In the genomic region with DNA sequence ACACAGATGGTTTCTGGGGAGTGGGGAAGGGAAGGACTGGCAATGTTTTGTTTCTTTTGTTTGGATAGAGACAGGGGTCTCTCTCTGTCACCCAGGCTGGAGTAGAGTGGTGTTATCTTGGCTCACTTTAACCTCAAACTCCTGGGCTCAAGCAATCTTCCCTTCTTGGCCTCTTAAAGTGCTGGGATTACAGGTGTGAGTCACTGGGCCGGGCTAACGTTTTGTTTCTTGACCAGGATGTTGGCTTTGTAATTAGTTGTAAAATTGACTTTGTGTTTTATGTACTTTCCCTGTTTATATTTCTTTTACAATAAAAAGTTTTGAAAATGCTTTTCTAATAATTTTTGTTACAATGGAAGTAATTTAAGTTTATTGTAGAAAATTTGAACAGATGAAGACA, we compare ENCODE assay signal across 24 cellular contexts. TPM values are rescaled to one million over a fixed set of nuclear protein-coding genes. Genes with fewer than 3 reads are reported as not detected.
DNase-seq lines count a peak whose midpoint lies in the region; ATAC-seq and TF ChIP-seq lines count a peak whose summit lies in the region.
"Had no signal": no experiment of that assay in that cellular context is flagged by ENCODE, and none has a peak within 500 bp of the region (broad histone marks: within the 10 kb centered on the region; RNA-seq: fewer than 3 reads in every experiment).

No MANE protein-coding gene starts in this region.

- H3K27me3 ChIP-seq in PC-3 (ENCODE audit: low read length), result 0 out of 2 replicates have a peak, but pooled peaks cover 8% of the 10 kb centered on the region
- H3K27me3 ChIP-seq in transverse colon, result no peaks in the 10 kb centered on the region
- no peaks in the 10 kb centered on the region for H3K27me3 ChIP-seq in ovary

- no peaks in the 10 kb centered on the region for H3K9me2 ChIP-seq in PC-3 (replicated peaks; ENCODE audit: low read length)
- H3K9me2 ChIP-seq: SK-N-SH had no signal

- TF ChIP-seq CTCF in HEK293 (tag by site-specific recombination; IDR thresholded peaks at IDR 0.05) (no peak), PC-3 (conservative IDR thresholded peaks at IDR 0.05; ENCODE audit: low read depth, low read length) (no peak), epithelial cell of esophagus (IDR thresholded peaks at IDR 0.05; ENCODE audit: insufficient read depth, low read depth, low read length, missing control alignments) (no peak), transverse colon (IDR thresholded peaks at IDR 0.05) (no peak), ovary (IDR thresholded peaks at IDR 0.05) (no peak)

- H3K4me1 ChIP-seq in HEK293 (ENCODE audit: control insufficient read depth, insufficient read depth, low read length), result peaks cover 3% of the 10 kb centered on the region; the same call in 1 of the 2 replicates
- H3K4me1 ChIP-seq in PC-3 (ENCODE audit: insufficient read depth, low read length), result peaks cover 6% of the 10 kb centered on the region
- peaks cover 0 to 4% (median 0%) of the 10 kb centered on the region in 4 donors for H3K4me1 ChIP-seq in transverse colon
- H3K4me1 ChIP-seq in ovary (ENCODE audit: insufficient read depth), result no peaks in the 10 kb centered on the region

- no peaks in the 10 kb centered on the region for H3F3A ChIP-seq in PC-3 (ENCODE audit: low read length, unreplicated experiment)

- TF ChIP-seq EP300 in transverse colon (IDR thresholded peaks at IDR 0.05; ENCODE audit: low read depth) (no peak), ovary (IDR thresholded peaks at IDR 0.05) (no peak)

- in situ Hi-C loops in transverse colon (cut with MboI; ENCODE audit: low pct_ligation_motif_present in 1 of 4, low pct_unique_long_range_greater_than_20kb in 1 of 4, low sequenced_read_pairs in 3 of 4), result no loop called here

- DNase-seq in PC-3, result peak; percentile 42
- DNase-seq in epithelial cell of esophagus (ENCODE audit: low read depth), result peak; percentile 45
- DNase-seq in transverse colon, result peak; percentile 18
- DNase-seq in ovary, result no peak
- DNase-seq in NCI-H82 (lab: John Stamatoyannopoulos, UW), result no peak
- no peak for DNase-seq in dermis blood vessel endothelial cell
- DNase-seq: AML-193, DMS79 treated with DMSO at 0.1 percent for 48 hours, GDM1, HFFc6, IMR-90, Karpas-422, MV-4-11, NCI-H1694 treated with DMSO at 0.1 percent for 48 hours, NCI-H2107, NCI-H510A, NCI-H748 treated with DMSO at 0.1 percent for 48 hours, OCI-M1, SHP77 treated with DMSO at 0.1 percent for 48 hours, SK-N-SH had no signal

- intact Hi-C loops in PC-3 (cut with micrococcal nuclease) (no loop called here), transverse colon (cut with DNase I; ENCODE audit: low total_unique reads) (no loop called here), ovary (cut with DNase I) (no loop called here)

- H3K4me3 ChIP-seq in HEK293 (ENCODE audit: low read depth, low read length) (no peak overlapping the region), PC-3 (ENCODE audit: low read length) (no peak overlapping the region), epithelial cell of esophagus (ENCODE audit: low read length) (no peak overlapping the region), transverse colon (no peak overlapping the region), ovary (no peak overlapping the region)

- peak overlapping the region; percentile 23; the same call in 1 of the 2 replicates for H2AFZ ChIP-seq in PC-3 (ENCODE audit: low read length)

- no peak overlapping the region for H3K9ac ChIP-seq in PC-3 (ENCODE audit: low read length)
- H3K9ac ChIP-seq: SK-N-SH had no signal

- H3K79me2 ChIP-seq in PC-3 (ENCODE audit: low read length), result no peaks in the 10 kb centered on the region

- H3K4me2 ChIP-seq in PC-3 (ENCODE audit: low read length), result peak overlapping the region; percentile 10
- H3K4me2 ChIP-seq: SK-N-SH had no signal

- WGBS in transverse colon (ENCODE audit: low coverage in 1 of 2), 2 donors, result 28% methylated on average over 2 of the region's 2 CpGs
- WGBS in ovary, 3 donors, result 59 to 77% (median 65%) methylated on average over 2 of the region's 2 CpGs

- CTCF ChIA-PET in HEK293 (lab: Yijun Ruan, JAX), result interaction anchor here (0.6 to 2.1 kb wide), 4 partner anchors 14 to 685 kb away, joined by 3 to 13 read pairs (median 6); no protein-coding TSS in a partner anchor
- CTCF ChIA-PET in PC-3 (lab: Charles Lee), result no interaction called here

- no TSS peak for BruUV-seq in PC-3 (replicated peaks; lab: Mats Ljungman, UMichigan)

- no peak for TF ChIP-seq POLR2A in transverse colon (IDR thresholded peaks at IDR 0.05)
- no peak for TF ChIP-seq POLR2A in ovary (IDR thresholded peaks at IDR 0.05)

- no peaks in the 10 kb centered on the region for H4K20me1 ChIP-seq in PC-3 (ENCODE audit: low read length)

- peak; percentile 95 for ATAC-seq in PC-3

- H3K36me3 ChIP-seq in HEK293 (ENCODE audit: control insufficient read depth in 2 of 2, insufficient read depth in 1 of 2, low read length in 2 of 2) (no peaks in the 10 kb centered on the region), PC-3 (ENCODE audit: low read depth, low read length) (no peaks in the 10 kb centered on the region), transverse colon (no peaks in the 10 kb centered on the region), ovary (no peaks in the 10 kb centered on the region)

- POLR2A ChIA-PET in HEK293 (lab: Yijun Ruan, JAX), result interaction anchor here (0.7 kb wide), 1 partner anchor 13 kb away, joined by 5 read pairs; no protein-coding TSS in a partner anchor
- POLR2A ChIA-PET in PC-3 (lab: Charles Lee; ENCODE audit: unreplicated experiment), result no interaction called here

- no peaks in the 10 kb centered on the region for H3K9me3 ChIP-seq in HEK293 (ENCODE audit: control insufficient read depth, insufficient read depth, low read depth, low read length)
- H3K9me3 ChIP-seq in PC-3 (ENCODE audit: low read length), result no peaks in the 10 kb centered on the region
- no peaks in the 10 kb centered on the region for H3K9me3 ChIP-seq in transverse colon
- peaks cover 0 to 2% of the 10 kb centered on the region in 2 donors for H3K9me3 ChIP-seq in ovary
- H3K9me3 ChIP-seq: SK-N-SH had no signal

- H3K27ac ChIP-seq in HEK293 (ENCODE audit: extremely low read depth, low read depth, low read length) (no peak overlapping the region), PC-3 (ENCODE audit: low read length) (no peak overlapping the region), transverse colon (no peak overlapping the region), ovary (no peak overlapping the region)
- H3K27ac ChIP-seq: C4-2B had no signal

TF ChIP-seq in HEK293, 187 proteins besides CTCF, POLR2A, EP300 and RAD21:
- TF ChIP-seq, protein P1, sequence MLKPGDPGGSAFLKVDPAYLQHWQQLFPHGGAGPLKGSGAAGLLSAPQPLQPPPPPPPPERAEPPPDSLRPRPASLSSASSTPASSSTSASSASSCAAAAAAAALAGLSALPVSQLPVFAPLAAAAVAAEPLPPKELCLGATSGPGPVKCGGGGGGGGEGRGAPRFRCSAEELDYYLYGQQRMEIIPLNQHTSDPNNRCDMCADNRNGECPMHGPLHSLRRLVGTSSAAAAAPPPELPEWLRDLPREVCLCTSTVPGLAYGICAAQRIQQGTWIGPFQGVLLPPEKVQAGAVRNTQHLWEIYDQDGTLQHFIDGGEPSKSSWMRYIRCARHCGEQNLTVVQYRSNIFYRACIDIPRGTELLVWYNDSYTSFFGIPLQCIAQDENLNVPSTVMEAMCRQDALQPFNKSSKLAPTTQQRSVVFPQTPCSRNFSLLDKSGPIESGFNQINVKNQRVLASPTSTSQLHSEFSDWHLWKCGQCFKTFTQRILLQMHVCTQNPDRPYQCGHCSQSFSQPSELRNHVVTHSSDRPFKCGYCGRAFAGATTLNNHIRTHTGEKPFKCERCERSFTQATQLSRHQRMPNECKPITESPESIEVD (tag by site-specific recombination; IDR thresholded peaks at IDR 0.05), result 0 out of 2 replicates have a peak, but pooled peaks have one; percentile 17
- no peak for TF ChIP-seq GLIS2 (tag by site-specific recombination; IDR thresholded peaks at IDR 0.05)

RNA-seq across cellular contexts. Expression of a gene that starts 10.9 kb away (rescaled TPM):
- total RNA-seq in PC-3 (2014; rRNA removed) (not detected in 2 replicates), transverse colon (not detected), ovary (1 to 10 TPM in 1 of 7 donors, under 1 TPM in 2, not detected in 4; 0.25 to 1.4 (median 0.28) TPM), dermis blood vessel endothelial cell (not detected in 2 replicates)
- not detected for polyA plus RNA-seq in ovary
- total RNA-seq: HFFc6, HT-29, IMR-90, RPMI7951 had no signal
- polyA plus RNA-seq: IMR-90, SK-N-SH had no signal

RNA-seq across cellular contexts. Expression of a gene that starts 34.2 kb away (rescaled TPM):
- total RNA-seq in PC-3 (2014; rRNA removed) (19.7 and 23.0 TPM in 2 replicates), transverse colon (10 to 100 TPM in 3 of 4 donors, 1 to 10 TPM in 1; 8.2 to 49.6 (median 15.2) TPM), ovary (10 to 100 TPM; 15.0 to 24.0 (median 19.7) TPM), dermis blood vessel endothelial cell (26.2 and 31.1 TPM in 2 replicates)
- polyA plus RNA-seq in ovary, result 10 to 100 TPM; 13.0 to 17.2 TPM

RNA-seq across cellular contexts. Expression of a gene that starts 40.2 kb away (rescaled TPM):
- 26.2 and 30.4 TPM in 2 replicates for total RNA-seq in PC-3 (2014; rRNA removed)
- 10 to 100 TPM in 3 of 4 donors, 1 to 10 TPM in 1; 9.1 to 18.3 (median 14.8) TPM for total RNA-seq in transverse colon
- 10 to 100 TPM in 6 of 7 donors, 1 to 10 TPM in 1; 9.2 to 15.5 (median 14.2) TPM for total RNA-seq in ovary
- polyA plus RNA-seq in ovary, result 1 to 10 TPM; 3.0 to 6.9 TPM
- total RNA-seq in dermis blood vessel endothelial cell, result 17.5 and 23.6 TPM in 2 replicates

Comparison
In these comparisons a context has a peak if more than half of its experiments do, and no peak if none do; other contexts are left out.
1. DNase-seq: peak in PC-3 (single experiment), epithelial cell of esophagus (single experiment) and transverse colon (single experiment); none in ovary (0 of 5), NCI-H82 (single experiment) and dermis blood vessel endothelial cell (single experiment).